In genomic region chr6:11705069-11705468, GRCh38 we compare ENCODE assay signal across 15 cellular contexts.
"Had no signal": no experiment of that assay in that cellular context is flagged by ENCODE, and none has a peak within 500 bp of the region (broad histone marks: within the 10 kb centered on the region; RNA-seq: fewer than 3 reads in every experiment).

No MANE protein-coding gene starts in this region.

- H3K9me3 ChIP-seq: gastroesophageal sphincter, heart right ventricle had no signal

- DNase-seq: activated CD8-positive, alpha-beta memory T cell treated with anti-CD3 and anti-CD28 coated beads, Interleukin-2, amount 50 U/mL, for 48 hours; activated gamma-delta T cell; caudate nucleus; erythroblast; heart right ventricle; left cardiac atrium; right cardiac atrium; trophoblast cell had no signal

- H3K36me3 ChIP-seq: gastroesophageal sphincter, heart right ventricle had no signal

- H3K27ac Mint-ChIP-seq: mesothelial cell of epicardium; progenitor cell of endocrine pancreas; stimulated activated memory B cell treated with anti-CD40 and anti-IgM and Interleukin-4, amounts not matched to agents 10 μg/mL and 1 μg/mL and 100 μg/mL, for 72 hours; T-helper 1 cell treated with Interleukin-12 subunit alpha and Interleukin-12 subunit beta and Interleukin-4 antibody, amounts not matched to agents 30 μg/mL and 1 μg/mL, for 36 hours had no signal

- H3K27me3 ChIP-seq: gastroesophageal sphincter, heart right ventricle had no signal

- ATAC-seq: gastroesophageal sphincter; right cardiac atrium; stimulated activated memory B cell treated with anti-CD40 and anti-IgM and Interleukin-4, amounts not matched to agents 10 μg/mL and 1 μg/mL and 100 μg/mL, for 72 hours had no signal

- H3K4me3 ChIP-seq: gastroesophageal sphincter, heart right ventricle, lung, skin epidermis had no signal

- H3K27me3 Mint-ChIP-seq: stimulated activated memory B cell treated with anti-CD40 and anti-IgM and Interleukin-4, amounts not matched to agents 10 μg/mL and 1 μg/mL and 100 μg/mL, for 72 hours had no signal

- H3K36me3 Mint-ChIP-seq: mesothelial cell of epicardium; stimulated activated memory B cell treated with anti-CD40 and anti-IgM and Interleukin-4, amounts not matched to agents 10 μg/mL and 1 μg/mL and 100 μg/mL, for 72 hours had no signal

- H3K9me3 Mint-ChIP-seq: T-helper 1 cell treated with Interleukin-12 subunit alpha and Interleukin-12 subunit beta and Interleukin-4 antibody, amounts not matched to agents 30 μg/mL and 1 μg/mL, for 36 hours had no signal

- H3K27ac ChIP-seq: gastroesophageal sphincter, heart right ventricle, skin epidermis had no signal

- H3K4me3 Mint-ChIP-seq: mesothelial cell of epicardium; stimulated activated memory B cell treated with anti-CD40 and anti-IgM and Interleukin-4, amounts not matched to agents 10 μg/mL and 1 μg/mL and 100 μg/mL, for 72 hours; T-helper 1 cell treated with Interleukin-12 subunit alpha and Interleukin-12 subunit beta and Interleukin-4 antibody, amounts not matched to agents 30 μg/mL and 1 μg/mL, for 36 hours had no signal
